Comparison of ENCODE assay signal across 10 cellular contexts in the genomic region with DNA sequence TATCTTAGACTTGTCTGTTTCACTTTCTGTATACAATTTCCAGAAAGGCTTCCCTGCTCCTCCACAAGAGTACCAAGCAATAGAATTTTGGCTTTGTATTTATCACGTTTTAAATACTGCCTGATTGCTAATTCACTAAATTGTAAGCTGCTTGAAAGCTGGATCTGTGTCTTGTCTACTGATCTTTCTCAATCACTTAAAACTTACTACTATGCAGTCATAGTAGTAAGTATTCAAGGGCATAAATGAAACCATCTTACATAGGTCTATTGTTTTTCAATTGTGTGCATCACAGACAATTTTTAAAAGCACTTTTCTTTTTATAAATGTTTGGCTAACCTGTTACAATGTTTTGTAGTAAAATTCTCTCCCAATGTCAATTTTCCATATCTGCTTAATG. TPM values are rescaled to one million over a fixed set of nuclear protein-coding genes. Genes with fewer than 3 reads are reported as not detected.
DNase-seq lines count a peak whose midpoint lies in the region; ATAC-seq and TF ChIP-seq lines count a peak whose summit lies in the region.
"Had no signal": no experiment of that assay in that cellular context is flagged by ENCODE, and none has a peak within 500 bp of the region (broad histone marks: within the 10 kb centered on the region; RNA-seq: fewer than 3 reads in every experiment).

No MANE protein-coding gene starts in this region.

- peak overlapping the region; percentile 86 for H3K4me3 ChIP-seq in adipocyte (ENCODE audit: low read length)

- peak overlapping the region; percentile 92 for H3K9ac ChIP-seq in adipocyte (ENCODE audit: low read length)

- TF ChIP-seq CTCF in mesothelial cell of epicardium (IDR thresholded peaks at IDR 0.05; ENCODE audit: unreplicated experiment) (no peak), type B pancreatic cell (conservative IDR thresholded peaks at IDR 0.05) (no peak)

- no peaks in the 10 kb centered on the region for H3K36me3 ChIP-seq in adipocyte (ENCODE audit: control insufficient read depth, insufficient read depth, low read length, severe bottlenecking)

- no peaks in the 10 kb centered on the region for H3K27me3 ChIP-seq in adipocyte (replicated peaks; ENCODE audit: control insufficient read depth, insufficient read depth, low read length)

- H3K9me3 Mint-ChIP-seq in activated T-cell treated with anti-CD3 and anti-CD28 coated beads, Interleukin-2, amount 50 U/mL, for 72 hours, result peaks cover 0 to 3% of the 10 kb centered on the region in 2 donors
- H3K9me3 Mint-ChIP-seq in mesothelial cell of epicardium, result peaks cover 9% of the 10 kb centered on the region
- H3K9me3 Mint-ChIP-seq in type B pancreatic cell, result no peaks in the 10 kb centered on the region

- peak overlapping the region; percentile 93 for H3K27ac Mint-ChIP-seq in activated T-cell treated with anti-CD3 and anti-CD28 coated beads, Interleukin-2, amount 50 U/mL, for 72 hours
- H3K27ac Mint-ChIP-seq in mesothelial cell of epicardium (peak overlapping the region; percentile 66), type B pancreatic cell (no peak overlapping the region)

- no peak for DNase-seq in activated T-cell treated with anti-CD3 and anti-CD28 coated beads, Interleukin-2, amount 50 U/mL, for 72 hours
- no peak for DNase-seq in activated T-cell treated with anti-CD3 and anti-CD28 coated beads, Interleukin-2, amount 50 U/mL, for 1 hour
- DNase-seq in adipocyte (ENCODE audit: low read depth), result no peak
- no peak for DNase-seq in mesothelial cell of epicardium (ENCODE audit: low spot score in 2 of 2, unreplicated experiment in 2 of 2)
- DNase-seq in type B pancreatic cell (ENCODE audit: extremely low spot score, unreplicated experiment), result no peak
- DNase-seq in anterior cingulate cortex (lab: John Stamatoyannopoulos, UW), result no peak
- DNase-seq in DMS79 (lab: John Stamatoyannopoulos, UW), result no peak
- no peak for DNase-seq in stimulated activated CD4-positive, alpha-beta T cell treated with anti-CD3 and anti-CD28 coated beads, Interleukin-4, amount 100 ng/mL, for 4 hours

- no peaks in the 10 kb centered on the region for H3K27me3 Mint-ChIP-seq in activated T-cell treated with anti-CD3 and anti-CD28 coated beads, Interleukin-2, amount 50 U/mL, for 72 hours (ENCODE audit: low read depth)
- H3K27me3 Mint-ChIP-seq in mesothelial cell of epicardium (ENCODE audit: low read depth) (no peaks in the 10 kb centered on the region), type B pancreatic cell (no peaks in the 10 kb centered on the region)

- peak overlapping the region; percentile 88 to 96 for H3K4me3 Mint-ChIP-seq in activated T-cell treated with anti-CD3 and anti-CD28 coated beads, Interleukin-2, amount 50 U/mL, for 72 hours
- H3K4me3 Mint-ChIP-seq in mesothelial cell of epicardium (peak overlapping the region; percentile 87), type B pancreatic cell (peak overlapping the region; percentile 95)

- peaks cover 24% of the 10 kb centered on the region for H3K4me1 ChIP-seq in adipocyte (ENCODE audit: control insufficient read depth, insufficient read depth, low read length)

- H3K9me3 ChIP-seq in adipocyte (ENCODE audit: control insufficient read depth, low read length), result no peaks in the 10 kb centered on the region

- no peak for ATAC-seq in activated T-cell treated with anti-CD3 and anti-CD28 coated beads, Interleukin-2, amount 50 U/mL, for 72 hours (replicated peaks in 1 of 2)

- H3K36me3 Mint-ChIP-seq in activated T-cell treated with anti-CD3 and anti-CD28 coated beads, Interleukin-2, amount 50 U/mL, for 72 hours (ENCODE audit: insufficient read depth in 2 of 2), result no peaks in the 10 kb centered on the region
- H3K36me3 Mint-ChIP-seq in mesothelial cell of epicardium, result peaks cover 10% of the 10 kb centered on the region
- peaks cover 3% of the 10 kb centered on the region for H3K36me3 Mint-ChIP-seq in type B pancreatic cell

- peaks cover 30% of the 10 kb centered on the region for H3K4me1 Mint-ChIP-seq in activated T-cell treated with anti-CD3 and anti-CD28 coated beads, Interleukin-2, amount 50 U/mL, for 72 hours (ENCODE audit: low read depth)
- H3K4me1 Mint-ChIP-seq in mesothelial cell of epicardium (peaks cover 31% of the 10 kb centered on the region), type B pancreatic cell (ENCODE audit: unreplicated experiment) (peaks cover 23% of the 10 kb centered on the region)

RNA-seq across cellular contexts. Expression of a gene that starts 1.2 kb away (rescaled TPM):
- total RNA-seq in activated T-cell treated with anti-CD3 and anti-CD28 coated beads, Interleukin-2, amount 50 U/mL, for 72 hours, result under 1 TPM; 0.16 to 0.50 TPM
- total RNA-seq in mesothelial cell of epicardium, result 0.89 to 1.6 TPM (median 1.4 TPM) in 3 replicates
- total RNA-seq in type B pancreatic cell (ENCODE audit: low replicate concordance), result 0.17 and 0.77 TPM in 2 replicates
- total RNA-seq: T-helper 1 cell treated with Interleukin-12 subunit alpha and Interleukin-12 subunit beta and Interleukin-4 antibody, amounts not matched to agents 30 ng/mL and 1 ng/mL, for 36 hours had no signal

RNA-seq across cellular contexts. Expression of a gene that starts 55.2 kb away (rescaled TPM):
- total RNA-seq in activated T-cell treated with anti-CD3 and anti-CD28 coated beads, Interleukin-2, amount 50 U/mL, for 72 hours, result not detected
- total RNA-seq in mesothelial cell of epicardium (not detected in 3 replicates), type B pancreatic cell (ENCODE audit: low replicate concordance) (not detected in 2 replicates)
- total RNA-seq: renal cortical epithelial cell; T-helper 1 cell treated with Interleukin-12 subunit alpha and Interleukin-12 subunit beta and Interleukin-4 antibody, amounts not matched to agents 30 ng/mL and 1 ng/mL, for 36 hours had no signal

RNA-seq across cellular contexts. Expression of a gene that starts 59.6 kb away (rescaled TPM):
- 1 to 10 TPM; 4.3 to 6.3 TPM for total RNA-seq in activated T-cell treated with anti-CD3 and anti-CD28 coated beads, Interleukin-2, amount 50 U/mL, for 72 hours
- total RNA-seq in mesothelial cell of epicardium (19.7 to 21.5 TPM (median 21.3 TPM) in 3 replicates), type B pancreatic cell (ENCODE audit: low replicate concordance) (4.1 and 7.3 TPM in 2 replicates)
